ENCODE assay signal across 1 cellular context in the genomic region with DNA sequence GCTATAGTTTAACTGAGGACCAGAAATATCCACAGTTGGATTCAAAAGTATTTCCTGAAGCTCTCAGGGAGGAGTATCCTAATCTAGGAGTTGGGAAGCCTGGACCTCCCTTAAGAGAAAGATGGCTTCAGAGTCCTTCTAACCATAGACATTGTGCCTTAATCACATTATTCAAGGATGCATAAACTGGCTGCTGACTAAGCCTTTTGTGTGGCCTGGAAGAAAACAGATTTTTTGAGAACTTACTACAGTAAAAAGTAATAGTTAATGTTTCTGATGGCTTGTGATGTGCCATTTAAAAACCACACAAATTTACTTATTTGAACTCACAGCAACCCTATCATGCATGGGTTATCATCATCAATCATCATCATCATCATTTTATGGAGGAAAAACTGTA.
TF ChIP-seq lines count a peak whose summit lies in the region.

No MANE protein-coding gene starts in this region.

TF ChIP-seq in HepG2, 621 proteins besides CTCF, POLR2A, EP300 and RAD21 (continued from another document):
- TF ChIP-seq, protein P1, sequence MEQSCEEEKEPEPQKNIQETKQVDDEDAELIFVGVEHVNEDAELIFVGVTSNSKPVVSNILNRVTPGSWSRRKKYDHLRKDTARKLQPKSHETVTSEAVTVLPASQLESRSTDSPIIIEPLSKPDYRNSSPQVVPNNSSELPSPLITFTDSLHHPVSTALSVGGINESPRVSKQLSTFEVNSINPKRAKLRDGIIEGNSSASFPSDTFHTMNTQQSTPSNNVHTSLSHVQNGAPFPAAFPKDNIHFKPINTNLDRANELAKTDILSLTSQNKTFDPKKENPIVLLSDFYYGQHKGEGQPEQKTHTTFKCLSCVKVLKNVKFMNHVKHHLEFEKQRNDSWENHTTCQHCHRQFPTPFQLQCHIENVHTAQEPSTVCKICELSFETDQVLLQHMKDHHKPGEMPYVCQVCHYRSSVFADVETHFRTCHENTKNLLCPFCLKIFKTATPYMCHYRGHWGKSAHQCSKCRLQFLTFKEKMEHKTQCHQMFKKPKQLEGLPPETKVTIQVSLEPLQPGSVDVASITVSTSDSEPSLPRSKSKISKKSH (CRISPR knock-in tag; IDR thresholded peaks at IDR 0.05; ENCODE audit: borderline replicate concordance): no peak
- peak; percentile 53 for TF ChIP-seq MAFF (IDR thresholded peaks at IDR 0.05; ENCODE audit: low read depth, low read length)
- no peak for TF ChIP-seq U2AF2 (IDR thresholded peaks at IDR 0.05; ENCODE audit: low read depth, low read length)
- no peak for TF ChIP-seq ZNF432 (CRISPR knock-in tag; IDR thresholded peaks at IDR 0.05; ENCODE audit: borderline replicate concordance)
